In the genomic region with DNA sequence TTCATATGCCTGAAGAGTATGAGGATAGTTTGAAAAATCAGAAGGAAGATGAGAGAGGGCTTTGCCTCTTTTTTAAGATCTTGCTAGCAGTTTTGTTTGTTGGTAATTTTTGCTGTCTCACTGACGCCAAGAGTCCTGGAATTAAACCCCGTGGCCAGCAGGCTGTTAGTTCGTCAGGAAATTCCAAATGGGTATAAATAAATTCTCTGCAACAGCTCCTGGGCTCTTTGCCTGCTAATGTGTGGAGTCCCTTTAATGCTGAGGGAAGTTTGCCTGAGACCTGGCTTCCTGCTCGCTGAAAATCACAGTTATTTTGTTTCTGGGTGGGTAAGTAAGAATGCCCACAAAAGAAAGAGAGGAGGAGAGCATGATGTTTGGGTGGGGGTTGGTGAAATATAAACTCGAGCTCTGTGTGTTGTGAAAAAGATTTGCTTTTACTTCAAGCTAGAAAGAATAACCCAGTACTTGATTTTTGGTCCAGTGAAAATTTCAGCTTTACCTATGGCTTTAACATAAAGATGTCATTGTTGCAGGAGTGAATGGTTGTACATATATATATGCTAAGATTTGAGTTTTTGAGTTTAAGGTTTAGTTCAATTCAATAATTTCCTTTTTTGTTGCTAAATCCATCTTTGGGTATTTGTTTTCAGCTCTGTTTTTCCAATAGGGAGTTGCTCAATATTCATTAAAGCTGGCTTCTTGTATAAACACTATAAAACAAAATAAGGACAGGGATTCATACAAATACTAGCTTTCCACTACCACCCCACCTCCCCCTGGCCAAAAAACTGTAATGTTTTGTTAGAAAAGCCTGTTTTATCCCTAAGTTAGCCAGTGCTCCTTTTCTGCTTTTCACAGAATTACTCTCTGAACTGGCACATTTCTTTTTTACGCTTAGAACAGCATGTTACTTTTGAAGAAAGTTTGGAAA, we compare ENCODE assay signal across 10 cellular contexts.
DNase-seq lines count a peak whose midpoint lies in the region; ATAC-seq and TF ChIP-seq lines count a peak whose summit lies in the region.
"Had no signal": no experiment of that assay in that cellular context is flagged by ENCODE, and none has a peak within 500 bp of the region (broad histone marks: within the 10 kb centered on the region; RNA-seq: fewer than 3 reads in every experiment).

No MANE protein-coding gene starts in this region.

- H3K36me3 ChIP-seq in BLaER1, result no peaks in the 10 kb centered on the region
- H3K36me3 ChIP-seq in adipocyte (ENCODE audit: control insufficient read depth, insufficient read depth, low read length, severe bottlenecking), result peaks cover 31% of the 10 kb centered on the region
- H3K36me3 ChIP-seq in cardiac muscle cell, result no peaks in the 10 kb centered on the region

- H3K4me1 ChIP-seq in BLaER1 (peaks cover 40% of the 10 kb centered on the region), adipocyte (ENCODE audit: control insufficient read depth, insufficient read depth, low read length) (peaks cover 77% of the 10 kb centered on the region), cardiac muscle cell (ENCODE audit: low read depth) (peaks cover 20% of the 10 kb centered on the region)

- H3K4me2 ChIP-seq in BLaER1, result peak overlapping the region; percentile 54

- H3K9ac ChIP-seq in BLaER1, result peak overlapping the region; percentile 34; the same call in 1 of the 2 replicates
- H3K9ac ChIP-seq in adipocyte (ENCODE audit: low read length), result peak overlapping the region; percentile 96

- H3K27me3 ChIP-seq in BLaER1, result no peaks in the 10 kb centered on the region
- H3K27me3 ChIP-seq in adipocyte (replicated peaks; ENCODE audit: control insufficient read depth, insufficient read depth, low read length), result no peaks in the 10 kb centered on the region
- H3K27me3 ChIP-seq in cardiac muscle cell, result no peaks in the 10 kb centered on the region

- ATAC-seq in HG02973 (IDR thresholded peaks at IDR 0.05; ENCODE audit: unreplicated experiment) (no peak), GM19452 (IDR thresholded peaks at IDR 0.05; ENCODE audit: unreplicated experiment) (no peak)

- TF ChIP-seq CTCF in cardiac muscle cell (IDR thresholded peaks at IDR 0.05; ENCODE audit: low read depth, low read length), result no peak

- no peaks in the 10 kb centered on the region for H4K20me1 ChIP-seq in BLaER1

- H3K27ac ChIP-seq in BLaER1 (peak overlapping the region; percentile 1; the same call in 1 of the 2 replicates), cardiac muscle cell (peak overlapping the region; percentile 70)

- DNase-seq in adipocyte (ENCODE audit: low read depth) (peak; percentile 78), cardiac muscle cell (ENCODE audit: low read depth in 1 of 2, low spot score in 1 of 2) (peak in 1 of 2 donors; percentile 84), pons (ENCODE audit: low spot score) (peak; percentile 88), NCI-H1048 (lab: John Stamatoyannopoulos, UW) (no peak), OCI-M1 (lab: John Stamatoyannopoulos, UW) (no peak)
- DNase-seq: activated CD4-positive, alpha-beta T cell treated with anti-CD3 and anti-CD28 coated beads, Interleukin-2, amount 10 ng/mL, durations not matched to agents 24 days and 14 days; naive B cell had no signal

- H3K4me3 ChIP-seq in BLaER1, result no peak overlapping the region
- peak overlapping the region; percentile 78 for H3K4me3 ChIP-seq in adipocyte (ENCODE audit: low read length)
- no peak overlapping the region for H3K4me3 ChIP-seq in cardiac muscle cell

- H3K9me3 ChIP-seq in BLaER1 (no peaks in the 10 kb centered on the region), adipocyte (ENCODE audit: control insufficient read depth, low read length) (no peaks in the 10 kb centered on the region), cardiac muscle cell (ENCODE audit: low read depth) (no peaks in the 10 kb centered on the region)

Comparison
In these comparisons a context has a peak if more than half of its experiments do, and no peak if none do; other contexts are left out.
1. DNase-seq: peak in adipocyte (single experiment) and pons (single experiment); none in NCI-H1048 (single experiment) and OCI-M1 (single experiment).